ENCODE assay signal across 15 cellular contexts in genomic region chr15:57327985-57328471, GRCh38. TPM values are rescaled to one million over a fixed set of nuclear protein-coding genes. Genes with fewer than 3 reads are reported as not detected.
DNase-seq lines count a peak whose midpoint lies in the region; ATAC-seq, FAIRE-seq and TF ChIP-seq lines count a peak whose summit lies in the region.
"Had no signal": no experiment of that assay in that cellular context is flagged by ENCODE, and none has a peak within 500 bp of the region (broad histone marks: within the 10 kb centered on the region; RNA-seq: fewer than 3 reads in every experiment).

No MANE protein-coding gene starts in this region.

- TF ChIP-seq POLR2A in A549 (IDR thresholded peaks at IDR 0.05; ENCODE audit: low read length) = no peak

- no peak overlapping the region for H3K4me3 ChIP-seq in A549
- H3K4me3 ChIP-seq in brain microvascular endothelial cell (ENCODE audit: low read depth, low read length) = no peak overlapping the region
- H3K4me3 ChIP-seq: tibial artery had no signal

- H3K27ac ChIP-seq in A549 (no peak overlapping the region), brain microvascular endothelial cell (peak overlapping the region; percentile 94)

- TF ChIP-seq RAD21 in A549 (conservative IDR thresholded peaks at IDR 0.05 in 1 of 2, IDR thresholded peaks at IDR 0.05 in 1 of 2) = no peak

- H3K4me3 Mint-ChIP-seq in chondrocyte (ENCODE audit: unreplicated experiment) = no peak overlapping the region
- H3K4me3 Mint-ChIP-seq: activated CD4-positive, alpha-beta T cell treated with anti-CD3 and anti-CD28 coated beads, Interleukin-2, amount 10 ng/mL, durations not matched to agents 7 days and 5 days had no signal

- CTCF ChIA-PET in A549 (lab: Yijun Ruan, JAX) = interaction anchor here (1.2 to 7.5 kb wide), 5 partner anchors 13 to 200 kb away, joined by 3 to 98 read pairs (median 15); no protein-coding TSS in a partner anchor

- ATAC-seq in A549 = no peak
- no peak for ATAC-seq in GM21447 (IDR thresholded peaks at IDR 0.05; ENCODE audit: unreplicated experiment)

- TF ChIP-seq CTCF in A549 (IDR thresholded peaks at IDR 0.05) (no peak), brain microvascular endothelial cell (IDR thresholded peaks at IDR 0.05; ENCODE audit: low read depth, low read length, missing control alignments) (no peak), chondrocyte (IDR thresholded peaks at IDR 0.05) (no peak)

- H3K27me3 ChIP-seq in brain microvascular endothelial cell (replicated peaks) = no peaks in the 10 kb centered on the region

- in situ Hi-C loops in brain microvascular endothelial cell (cut with HindIII; ENCODE audit: low pct_ligation_motif_present, low sequenced_read_pairs) = loop anchor here (25.0 kb wide), 1 partner anchor 184 kb away; no protein-coding TSS in a partner anchor

- no peaks in the 10 kb centered on the region for H3K36me3 ChIP-seq in brain microvascular endothelial cell (replicated peaks)
- H3K36me3 ChIP-seq: tibial artery had no signal

- H3K36me3 Mint-ChIP-seq in chondrocyte (ENCODE audit: low read depth) = no peaks in the 10 kb centered on the region

- H3K27ac Mint-ChIP-seq in chondrocyte (ENCODE audit: unreplicated experiment) = no peak overlapping the region
- H3K27ac Mint-ChIP-seq: activated CD4-positive, alpha-beta T cell treated with anti-CD3 and anti-CD28 coated beads, Interleukin-2, amount 10 ng/mL, durations not matched to agents 7 days and 5 days had no signal

- DNase-seq in A549 (ENCODE audit: low read depth in 1 of 2, low spot score in 1 of 2) (no peak), HK-2 (ENCODE audit: unreplicated experiment) (peak; percentile 19), brain microvascular endothelial cell (peak; percentile 98), kidney glomerular epithelial cell (lab: John Stamatoyannopoulos, UW) (peak; percentile 24), chondrocyte (ENCODE audit: low spot score) (no peak), foreskin melanocyte (no peak)
- no peak for DNase-seq in activated CD4-positive, alpha-beta T cell treated with anti-CD3 and anti-CD28 coated beads, Interleukin-2, amount 50 U/mL, for 48 hours
- DNase-seq: activated CD4-positive, alpha-beta T cell treated with anti-CD3 and anti-CD28 coated beads, Interleukin-2, amount 10 ng/mL, durations not matched to agents 7 days and 5 days; activated gamma-delta T cell; AML-193; glutamatergic neuron; NCI-H1436 treated with DMSO at 0.1 percent for 48 hours had no signal

- no peak for FAIRE-seq in A549 (lab: Jason Lieb, UNC)
- FAIRE-seq: colon had no signal

- H3K9me3 ChIP-seq in A549 = no peaks in the 10 kb centered on the region
- H3K9me3 ChIP-seq: tibial artery had no signal

- WGBS in A549 (ENCODE audit: missing lambda C conversion rate) = 84% methylated on average over 11 of the region's 11 CpGs

- H3K4me2 ChIP-seq in A549 = no peak overlapping the region

- H3K4me1 ChIP-seq in A549 = peaks cover 18% of the 10 kb centered on the region
- H3K4me1 ChIP-seq: tibial artery had no signal

- TF ChIP-seq EP300 in A549 (IDR thresholded peaks at IDR 0.05) = no peak

- no peaks in the 10 kb centered on the region for H3K9me3 Mint-ChIP-seq in chondrocyte (ENCODE audit: low read depth)
- H3K9me3 Mint-ChIP-seq: activated CD4-positive, alpha-beta T cell treated with anti-CD3 and anti-CD28 coated beads, Interleukin-2, amount 10 ng/mL, durations not matched to agents 7 days and 5 days had no signal

- POLR2A ChIA-PET in A549 (lab: Yijun Ruan, JAX) = no interaction called here

- H3K4me1 Mint-ChIP-seq in chondrocyte (ENCODE audit: low read depth) = peaks cover 18% of the 10 kb centered on the region

- H3K27me3 Mint-ChIP-seq in chondrocyte (ENCODE audit: low read depth) = no peaks in the 10 kb centered on the region
- H3K27me3 Mint-ChIP-seq: activated CD4-positive, alpha-beta T cell treated with anti-CD3 and anti-CD28 coated beads, Interleukin-2, amount 10 ng/mL, durations not matched to agents 7 days and 5 days had no signal

TF ChIP-seq in A549, 52 proteins besides CTCF, POLR2A, EP300 and RAD21:
- TF ChIP-seq, protein P1, sequence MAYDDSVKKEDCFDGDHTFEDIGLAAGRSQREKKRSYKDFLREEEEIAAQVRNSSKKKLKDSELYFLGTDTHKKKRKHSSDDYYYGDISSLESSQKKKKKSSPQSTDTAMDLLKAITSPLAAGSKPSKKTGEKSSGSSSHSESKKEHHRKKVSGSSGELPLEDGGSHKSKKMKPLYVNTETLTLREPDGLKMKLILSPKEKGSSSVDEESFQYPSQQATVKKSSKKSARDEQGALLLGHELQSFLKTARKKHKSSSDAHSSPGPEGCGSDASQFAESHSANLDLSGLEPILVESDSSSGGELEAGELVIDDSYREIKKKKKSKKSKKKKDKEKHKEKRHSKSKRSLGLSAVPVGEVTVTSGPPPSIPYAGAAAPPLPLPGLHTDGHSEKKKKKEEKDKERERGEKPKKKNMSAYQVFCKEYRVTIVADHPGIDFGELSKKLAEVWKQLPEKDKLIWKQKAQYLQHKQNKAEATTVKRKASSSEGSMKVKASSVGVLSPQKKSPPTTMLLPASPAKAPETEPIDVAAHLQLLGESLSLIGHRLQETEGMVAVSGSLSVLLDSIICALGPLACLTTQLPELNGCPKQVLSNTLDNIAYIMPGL (CRISPR knock-in tag; IDR thresholded peaks at IDR 0.05; ENCODE audit: borderline replicate concordance) = no peak
- peak; percentile 57 for TF ChIP-seq MAFK (IDR thresholded peaks at IDR 0.05; ENCODE audit: partially characterized antibody)

RNA-seq across cellular contexts. Expression of gene CGNL1, which starts 48.3 kb away (rescaled TPM):
- polyA plus RNA-seq in A549 (2011; rRNA removed) = 1.8 and 2.3 TPM in 2 replicates
- polyA plus RNA-seq in A549 (2012; cell fraction: cytosol; rRNA removed) = 0.79 and 0.83 TPM in 2 replicates
- 1.2 and 1.6 TPM in 2 replicates for polyA plus RNA-seq in A549 (2012; cell fraction: nucleus; rRNA removed)
- 1.4 to 1.8 TPM (median 1.6 TPM) in 3 replicates for polyA plus RNA-seq in A549 (2017; fragmentation: RNase III; extraction: RNeasy Plus Mini Kit Qiagen cat#74134 plus additional on column Dnase treatment)
- polyA minus RNA-seq in A549 (2011; rRNA and poly(A)+ RNA removed) = 2.6 and 3.1 TPM in 2 replicates
- total RNA-seq in chondrocyte = 4.6 to 7.2 TPM (median 7.1 TPM) in 3 replicates
- total RNA-seq: activated CD4-positive, alpha-beta T cell treated with anti-CD3 and anti-CD28 coated beads, Interleukin-2, amount 10 ng/mL, durations not matched to agents 7 days and 5 days had no signal

Comparison
In these comparisons a context has a peak if more than half of its experiments do, and no peak if none do; other contexts are left out.
1. DNase-seq: peak in HK-2 (single experiment), brain microvascular endothelial cell (single experiment) and kidney glomerular epithelial cell (single experiment); none in A549 (0 of 2), chondrocyte (single experiment), foreskin melanocyte (single experiment) and activated CD4-positive, alpha-beta T cell treated with anti-CD3 and anti-CD28 coated beads, Interleukin-2, amount 50 U/mL, for 48 hours (0 of 2).